In genomic region chr5:143403607-143404415, GRCh38 we compare ENCODE assay signal across 1 cellular context.
A peak's percentile ranks its signal among the peaks of the same experiment; 100 is the strongest.
TF ChIP-seq lines count a peak whose summit lies in the region.

TSS of gene NR3C1 (minus strand) at chr5:143403686. CDS start at chr5:143400839, 2,847 bp downstream.

TF ChIP-seq in HepG2, 621 proteins besides CTCF, POLR2A, EP300 and RAD21 (continued from another document and continues in another):
- TF ChIP-seq ZHX2 (IDR thresholded peaks at IDR 0.05; ENCODE audit: low read depth) (no peak), ZHX2 (CRISPR knock-in tag; IDR thresholded peaks at IDR 0.05; ENCODE audit: borderline replicate concordance) (no peak), KMT2B (CRISPR knock-in tag; IDR thresholded peaks at IDR 0.05) (no peak), TCF7 (IDR thresholded peaks at IDR 0.05; ENCODE audit: low read depth) (no peak), MAF1 (CRISPR knock-in tag; IDR thresholded peaks at IDR 0.05; ENCODE audit: borderline replicate concordance) (no peak), ZNF782 (CRISPR knock-in tag; IDR thresholded peaks at IDR 0.05; ENCODE audit: borderline replicate concordance) (no peak), MXD3 (CRISPR knock-in tag; IDR thresholded peaks at IDR 0.05) (no peak), SIX4 (CRISPR knock-in tag; IDR thresholded peaks at IDR 0.05) (no peak), TMF1 (CRISPR knock-in tag; IDR thresholded peaks at IDR 0.05; ENCODE audit: low read depth) (no peak), MEIS1 (CRISPR knock-in tag; IDR thresholded peaks at IDR 0.05; ENCODE audit: borderline replicate concordance) (no peak), ZNF3 (CRISPR knock-in tag; IDR thresholded peaks at IDR 0.05) (no peak), SP5 (CRISPR knock-in tag; IDR thresholded peaks at IDR 0.05; ENCODE audit: borderline replicate concordance, low read depth) (no peak), POLR2AphosphoS5 (IDR thresholded peaks at IDR 0.05; ENCODE audit: low read depth, low read length) (no peak; the same call in 1 of the 2 replicates), DRAP1 (CRISPR knock-in tag; IDR thresholded peaks at IDR 0.05) (no peak), E2F2 (CRISPR knock-in tag; IDR thresholded peaks at IDR 0.05; ENCODE audit: borderline replicate concordance) (no peak), ZNF768 (CRISPR knock-in tag; IDR thresholded peaks at IDR 0.05) (peak; percentile 31; the same call in 1 of the 2 replicates), U2AF1 (optimal IDR thresholded peaks at IDR 0.05; ENCODE audit: low read depth, low read length) (no peak), KMT2A (CRISPR knock-in tag; IDR thresholded peaks at IDR 0.05) (0 out of 2 replicates have a peak, but pooled peaks have one; percentile 25), KDM1A (CRISPR knock-in tag; IDR thresholded peaks at IDR 0.05) (no peak), TFDP1 (CRISPR knock-in tag; IDR thresholded peaks at IDR 0.05; ENCODE audit: borderline replicate concordance) (0 out of 2 replicates have a peak, but pooled peaks have one; percentile 11), REPIN1 (CRISPR knock-in tag; IDR thresholded peaks at IDR 0.05; ENCODE audit: borderline replicate concordance, low read depth) (no peak; the same call in 1 of the 2 replicates), NCOA1 (CRISPR knock-in tag; IDR thresholded peaks at IDR 0.05) (no peak), NR1H2 (CRISPR knock-in tag; IDR thresholded peaks at IDR 0.05; ENCODE audit: borderline replicate concordance, low read depth) (no peak), ZBTB33 (CRISPR knock-in tag; IDR thresholded peaks at IDR 0.05) (no peak), HMGXB4 (CRISPR knock-in tag; IDR thresholded peaks at IDR 0.05; ENCODE audit: borderline replicate concordance in 1 of 2, low read depth in 1 of 2) (peak in 1 of 2 experiments; percentile 30; a peak in 2 of 4 replicates), KDM6A (CRISPR knock-in tag; IDR thresholded peaks at IDR 0.05; ENCODE audit: low read depth) (no peak), ELK4 (CRISPR knock-in tag; IDR thresholded peaks at IDR 0.05; ENCODE audit: borderline replicate concordance) (no peak), ZNF891 (CRISPR knock-in tag; IDR thresholded peaks at IDR 0.05) (no peak), PLSCR1 (CRISPR knock-in tag; IDR thresholded peaks at IDR 0.05; ENCODE audit: borderline replicate concordance) (no peak), ZFY (CRISPR knock-in tag; IDR thresholded peaks at IDR 0.05) (peak; percentile 41), KDM4B (CRISPR knock-in tag; IDR thresholded peaks at IDR 0.05) (no peak), ZNF224 (CRISPR knock-in tag; IDR thresholded peaks at IDR 0.05) (no peak), AGO2 (optimal IDR thresholded peaks at IDR 0.05; ENCODE audit: low read depth, low read length) (no peak), NCOA2 (CRISPR knock-in tag; IDR thresholded peaks at IDR 0.05) (0 out of 2 replicates have a peak, but pooled peaks have one; percentile 18), HCFC1 (IDR thresholded peaks at IDR 0.05; ENCODE audit: low read depth, low read length) (no peak), CBX1 (IDR thresholded peaks at IDR 0.05; ENCODE audit: low read depth) (no peak), ZNF431 (CRISPR knock-in tag; IDR thresholded peaks at IDR 0.05; ENCODE audit: borderline replicate concordance, low read depth) (no peak), ZNF530 (CRISPR knock-in tag; IDR thresholded peaks at IDR 0.05; ENCODE audit: low read depth) (no peak), ETV5 (CRISPR knock-in tag; IDR thresholded peaks at IDR 0.05; ENCODE audit: borderline replicate concordance) (no peak), IKZF4 (CRISPR knock-in tag; IDR thresholded peaks at IDR 0.05; ENCODE audit: borderline replicate concordance, low read depth, not compliant biosample characterization) (no peak), ADNP (CRISPR knock-in tag; IDR thresholded peaks at IDR 0.05) (no peak), ZNF605 (CRISPR knock-in tag; IDR thresholded peaks at IDR 0.05) (no peak), ZNF639 (CRISPR knock-in tag; conservative IDR thresholded peaks at IDR 0.05) (no peak)
